ENCODE assay signal across 15 cellular contexts in the genomic region with DNA sequence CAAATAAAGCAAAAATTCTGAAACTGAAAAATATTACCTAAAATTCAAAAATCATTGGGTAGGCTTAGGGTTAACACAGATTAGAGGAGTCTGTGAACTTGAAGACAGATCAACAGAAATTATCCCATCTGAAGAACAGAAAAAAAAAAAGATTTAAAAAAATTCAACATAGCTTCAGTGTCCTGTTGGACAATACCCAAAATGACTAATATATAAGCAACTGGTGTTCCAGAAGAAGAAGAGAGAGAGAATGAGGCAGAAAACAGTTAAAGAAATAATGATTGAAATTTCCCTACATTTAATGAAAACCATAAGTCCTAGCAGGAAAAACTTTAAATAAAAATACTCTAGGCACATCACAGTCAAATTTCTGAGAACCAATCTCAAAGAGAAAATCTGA.
"Had no signal": no experiment of that assay in that cellular context is flagged by ENCODE, and none has a peak within 500 bp of the region (broad histone marks: within the 10 kb centered on the region; RNA-seq: fewer than 3 reads in every experiment).

No MANE protein-coding gene starts in this region.

- ATAC-seq: activated CD4-positive, alpha-beta T cell treated with anti-CD3 and anti-CD28 coated beads for 36 hours; left lung; stimulated activated naive CD8-positive, alpha-beta T cell treated with anti-CD3 and anti-CD28 coated beads, Interleukin-15, amount 100 ng/mL, for 72 hours; upper lobe of right lung had no signal

- H3K27me3 Mint-ChIP-seq: activated CD4-positive, alpha-beta memory T cell treated with anti-CD3 and anti-CD28 coated beads, Interleukin-2, amount 10 ng/mL, durations not matched to agents 7 days and 5 days; activated CD4-positive, alpha-beta T cell treated with anti-CD3 and anti-CD28 coated beads for 36 hours; activated naive CD8-positive, alpha-beta T cell treated with anti-CD3 and anti-CD28 coated beads for 36 hours; stimulated activated naive CD8-positive, alpha-beta T cell treated with anti-CD3 and anti-CD28 coated beads, Interleukin-15, amount 100 ng/mL, for 72 hours had no signal

- H3K9me3 Mint-ChIP-seq: activated CD4-positive, alpha-beta memory T cell treated with anti-CD3 and anti-CD28 coated beads, Interleukin-2, amount 10 ng/mL, durations not matched to agents 7 days and 5 days; activated naive CD8-positive, alpha-beta T cell treated with anti-CD3 and anti-CD28 coated beads for 36 hours; stimulated activated naive CD8-positive, alpha-beta T cell treated with anti-CD3 and anti-CD28 coated beads, Interleukin-15, amount 100 ng/mL, for 72 hours had no signal

- H3K4me3 Mint-ChIP-seq: activated CD4-positive, alpha-beta memory T cell treated with anti-CD3 and anti-CD28 coated beads, Interleukin-2, amount 10 ng/mL, durations not matched to agents 7 days and 5 days; activated CD4-positive, alpha-beta T cell treated with anti-CD3 and anti-CD28 coated beads for 36 hours; activated naive CD8-positive, alpha-beta T cell treated with anti-CD3 and anti-CD28 coated beads for 36 hours; stimulated activated naive CD8-positive, alpha-beta T cell treated with anti-CD3 and anti-CD28 coated beads, Interleukin-15, amount 100 ng/mL, for 72 hours had no signal

- DNase-seq: activated CD4-positive, alpha-beta memory T cell treated with anti-CD3 and anti-CD28 coated beads, Interleukin-2, amount 10 ng/mL, durations not matched to agents 7 days and 5 days; activated CD4-positive, alpha-beta T cell treated with anti-CD3 and anti-CD28 coated beads for 36 hours; activated gamma-delta T cell; activated naive CD8-positive, alpha-beta T cell treated with anti-CD3 and anti-CD28 coated beads for 36 hours; activated T-cell treated with anti-CD3 and anti-CD28 coated beads, Interleukin-2, amount 50 U/mL, for 48 hours; anterior cingulate cortex; islet precursor cell; left lung; stimulated activated CD4-positive, alpha-beta T cell treated with anti-CD3 and anti-CD28 coated beads, Interleukin-15, amount 100 ng/mL, for 24 hours; stimulated activated CD4-positive, alpha-beta T cell treated with anti-CD3 and anti-CD28 coated beads, Interleukin-4, amount 100 ng/mL, for 24 hours; stimulated activated naive CD8-positive, alpha-beta T cell treated with anti-CD3 and anti-CD28 coated beads, Interleukin-15, amount 100 ng/mL, for 72 hours; T-helper 1 cell; testis; upper lobe of right lung; WERI-Rb-1 had no signal

- H3K27ac Mint-ChIP-seq: activated CD4-positive, alpha-beta memory T cell treated with anti-CD3 and anti-CD28 coated beads, Interleukin-2, amount 10 ng/mL, durations not matched to agents 7 days and 5 days; activated CD4-positive, alpha-beta T cell treated with anti-CD3 and anti-CD28 coated beads for 36 hours; activated naive CD8-positive, alpha-beta T cell treated with anti-CD3 and anti-CD28 coated beads for 36 hours had no signal

- H3K27ac ChIP-seq: left lung, testis, upper lobe of right lung, WERI-Rb-1 had no signal

- H3K4me1 ChIP-seq: left lung, testis, upper lobe of right lung had no signal

- H3K4me1 Mint-ChIP-seq: activated CD4-positive, alpha-beta T cell treated with anti-CD3 and anti-CD28 coated beads for 36 hours had no signal

- H3K4me3 ChIP-seq: left lung, testis, upper lobe of right lung had no signal

- H3K27me3 ChIP-seq: left lung, testis, upper lobe of right lung had no signal

- H3K9me3 ChIP-seq: left lung, testis, upper lobe of right lung had no signal
